ENCODE assay signal across 9 cellular contexts in the genomic region with DNA sequence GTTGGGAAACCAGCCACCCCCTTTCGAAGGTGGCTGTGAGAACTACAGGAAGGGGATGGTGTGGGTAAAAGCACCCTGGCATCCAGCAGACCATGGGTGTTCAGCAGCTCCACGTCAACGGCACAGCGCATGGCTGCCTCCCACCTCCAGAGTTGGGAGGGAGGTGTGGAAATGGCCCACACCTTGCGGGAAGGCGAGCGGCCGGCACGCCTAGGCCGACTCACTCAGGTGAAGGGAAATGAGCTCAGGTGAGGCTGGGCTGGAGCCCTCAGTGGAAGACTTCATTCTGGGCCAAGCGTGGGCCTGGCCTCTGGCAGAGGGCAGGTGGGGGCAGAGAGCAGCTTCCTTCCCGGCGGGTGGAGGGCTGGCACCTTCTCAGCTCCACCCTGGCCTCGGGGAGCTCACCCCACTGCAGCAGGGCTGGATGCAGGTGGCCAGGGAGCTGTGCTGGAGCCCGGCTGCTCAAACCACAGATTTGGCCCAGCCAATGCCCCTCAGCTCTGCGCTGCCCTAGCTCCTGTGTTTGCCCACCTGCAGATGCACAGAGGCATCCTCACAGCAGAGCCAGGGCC. TPM values are rescaled to one million over a fixed set of nuclear protein-coding genes. Genes with fewer than 3 reads are reported as not detected.
DNase-seq lines count a peak whose midpoint lies in the region; ATAC-seq, FAIRE-seq and TF ChIP-seq lines count a peak whose summit lies in the region.
"Had no signal": no experiment of that assay in that cellular context is flagged by ENCODE, and none has a peak within 500 bp of the region (broad histone marks: within the 10 kb centered on the region; RNA-seq: fewer than 3 reads in every experiment).

No MANE protein-coding gene starts in this region.

- H3K9me3 Mint-ChIP-seq in astrocyte (ENCODE audit: unreplicated experiment): peaks cover 7% of the 10 kb centered on the region

- DNase-seq in activated CD8-positive, alpha-beta memory T cell treated with anti-CD3 and anti-CD28 coated beads for 24 hours: peak; percentile 77
- no peak for DNase-seq in activated CD8-positive, alpha-beta memory T cell treated with anti-CD3 and anti-CD28 coated beads, Interleukin-2, amount 50 U/mL, for 48 hours
- no peak for DNase-seq in Jurkat, Clone E6-1 (ENCODE audit: low read depth, low spot score)
- DNase-seq in astrocyte (ENCODE audit: low read depth): no peak
- DNase-seq in pancreas: peak in 1 of 6 donors; percentile 69
- no peak for DNase-seq in testis

- peaks cover 69% of the 10 kb centered on the region for H4K20me1 ChIP-seq in astrocyte (ENCODE audit: insufficient read depth, low read length)

- H3K9ac ChIP-seq in astrocyte (ENCODE audit: low read length): peak overlapping the region; percentile 77

- H3K27ac ChIP-seq in astrocyte (ENCODE audit: low read depth, low read length) (peak overlapping the region; percentile 93), pancreas (peak overlapping the region in 3 of 4 donors; percentile 46 to 76 (median 69)), testis (peak overlapping the region in 1 of 2 donors; percentile 53)
- H3K27ac ChIP-seq: C4-2B had no signal

- no peak overlapping the region for H3K4me3 Mint-ChIP-seq in astrocyte (ENCODE audit: unreplicated experiment)

- 60 to 73% methylated on average over 15 to 16 of the region's 16 CpGs for WGBS in pancreas, 2 donors
- WGBS in testis, 2 donors: 71 to 86% methylated on average over 7 to 16 of the region's 16 CpGs

- no peak for TF ChIP-seq POLR2A in testis (IDR thresholded peaks at IDR 0.05)

- intact Hi-C loops in pancreas (cut with DNase I) (no loop called here), testis (cut with DNase I; ENCODE audit: low total_unique reads) (no loop called here)

- no peak for FAIRE-seq in astrocyte (lab: Jason Lieb, UNC)
- no peak for FAIRE-seq in pancreas (lab: Jason Lieb, UNC)

- H3K4me1 ChIP-seq in astrocyte (ENCODE audit: insufficient read depth, low read length): peaks cover 72% of the 10 kb centered on the region
- peaks cover 20 to 46% (median 26%) of the 10 kb centered on the region in 3 donors for H3K4me1 ChIP-seq in pancreas
- peaks cover 10% of the 10 kb centered on the region for H3K4me1 ChIP-seq in testis

- H3K4me3 ChIP-seq in Jurkat, Clone E6-1 (ENCODE audit: low read length): peak overlapping the region; percentile 59
- H3K4me3 ChIP-seq in astrocyte (ENCODE audit: insufficient read depth, low read depth, low read length): no peak overlapping the region
- no peak overlapping the region for H3K4me3 ChIP-seq in pancreas
- no peak overlapping the region for H3K4me3 ChIP-seq in testis

- H3K79me2 ChIP-seq in astrocyte (ENCODE audit: insufficient read depth, low read length): peaks cover 98% of the 10 kb centered on the region

- H3K36me3 Mint-ChIP-seq in astrocyte (ENCODE audit: low read depth, unreplicated experiment): peaks cover 2% of the 10 kb centered on the region

- H3K27me3 ChIP-seq in astrocyte (ENCODE audit: insufficient read depth, low read length) (no peaks in the 10 kb centered on the region), pancreas (no peaks in the 10 kb centered on the region), testis (no peaks in the 10 kb centered on the region)

- peak overlapping the region; percentile 79 for H3K4me2 ChIP-seq in astrocyte (ENCODE audit: low read length)

- ATAC-seq in pancreas (peak in 2 of 4 donors; percentile 3 to 4), GM21825 (IDR thresholded peaks at IDR 0.05; ENCODE audit: unreplicated experiment) (no peak), GM19463 (IDR thresholded peaks at IDR 0.05; ENCODE audit: unreplicated experiment) (no peak)

- no peaks in the 10 kb centered on the region for H3K36me3 ChIP-seq in astrocyte (ENCODE audit: insufficient read depth, low read length)
- H3K36me3 ChIP-seq in pancreas: no peaks in the 10 kb centered on the region
- H3K36me3 ChIP-seq in testis (ENCODE audit: low read depth, missing control alignments): no peaks in the 10 kb centered on the region

- TF ChIP-seq CTCF in astrocyte (IDR thresholded peaks at IDR 0.05; ENCODE audit: insufficient read depth, low read depth, low read length) (no peak), pancreas (IDR thresholded peaks at IDR 0.05) (no peak), testis (IDR thresholded peaks at IDR 0.05) (no peak)

- peaks cover 48% of the 10 kb centered on the region for H3K4me1 Mint-ChIP-seq in astrocyte (ENCODE audit: low read depth, unreplicated experiment)

- H2AFZ ChIP-seq in astrocyte (ENCODE audit: low read depth, low read length): peak overlapping the region; percentile 0

- no peaks in the 10 kb centered on the region for H3K27me3 Mint-ChIP-seq in astrocyte (ENCODE audit: low read depth, unreplicated experiment)

- H3K9me3 ChIP-seq in astrocyte (ENCODE audit: insufficient read depth, low read depth, low read length) (no peaks in the 10 kb centered on the region), pancreas (no peaks in the 10 kb centered on the region), testis (no peaks in the 10 kb centered on the region)

- peak overlapping the region; percentile 84 for H3K27ac Mint-ChIP-seq in astrocyte (ENCODE audit: unreplicated experiment)

RNA-seq across cellular contexts. Expression of a gene that starts 24.8 kb away (rescaled TPM):
- polyA plus RNA-seq in Jurkat, Clone E6-1 (2012; ENCODE audit: insufficient read depth, insufficient read length): 21.3 TPM
- total RNA-seq in astrocyte (10.4 and 13.8 TPM in 2 replicates), pancreas (1 to 10 TPM; 1.4 to 5.9 (median 3.5) TPM), testis (10 to 100 TPM in 1 of 2 donors, 1 to 10 TPM in 1; 9.6 to 10.6 TPM)
- polyA plus RNA-seq in pancreas (1 to 10 TPM; 6.0 to 7.6 TPM), testis (ENCODE audit: insufficient read depth, low read depth, low replicate concordance) (8.2 TPM)

RNA-seq across cellular contexts. Expression of a gene that starts 29.3 kb away (rescaled TPM):
- polyA plus RNA-seq in Jurkat, Clone E6-1 (2012; ENCODE audit: insufficient read depth, insufficient read length): 3.5 TPM
- total RNA-seq in astrocyte: 34.2 and 39.6 TPM in 2 replicates
- total RNA-seq in pancreas: 10 to 100 TPM; 23.0 to 38.4 (median 26.4) TPM
- 10 to 100 TPM; 13.9 to 14.0 TPM for polyA plus RNA-seq in pancreas
- 1 to 10 TPM; 5.6 to 8.5 TPM for total RNA-seq in testis
- polyA plus RNA-seq in testis (ENCODE audit: insufficient read depth, low read depth, low replicate concordance): 5.0 TPM
